Comparison of ENCODE assay signal across 9 cellular contexts in the genomic region with DNA sequence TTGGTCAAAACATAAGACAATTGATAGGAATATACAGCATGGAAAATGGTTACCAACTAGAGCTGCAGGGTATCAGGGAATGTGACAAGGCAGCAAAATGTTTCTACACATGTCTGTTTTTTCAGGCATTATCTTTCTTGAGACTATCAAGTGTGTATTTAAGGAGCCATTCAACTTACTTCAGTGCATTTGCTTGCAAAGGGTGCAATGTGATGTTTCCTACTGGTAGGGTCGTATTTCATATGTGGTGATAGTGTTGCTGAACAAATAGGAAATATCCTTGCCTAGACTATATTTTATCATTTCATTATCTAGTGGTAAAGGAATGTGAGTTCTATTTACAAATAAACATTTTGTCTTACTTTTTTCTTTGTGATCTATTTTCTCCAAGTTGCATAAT. TPM values are rescaled to one million over a fixed set of nuclear protein-coding genes. Genes with fewer than 3 reads are reported as not detected.
DNase-seq lines count a peak whose midpoint lies in the region; ATAC-seq, FAIRE-seq and TF ChIP-seq lines count a peak whose summit lies in the region.
"Had no signal": no experiment of that assay in that cellular context is flagged by ENCODE, and none has a peak within 500 bp of the region (broad histone marks: within the 10 kb centered on the region; RNA-seq: fewer than 3 reads in every experiment).

No MANE protein-coding gene starts in this region.

- ATAC-seq in SK-N-SH treated with all-trans-retinoic acid at 6 μM for 48 hours (peak; percentile 28), upper lobe of left lung (ENCODE audit: low FRiP score in 2 of 2) (no peak), GM21367 (IDR thresholded peaks at IDR 0.05; ENCODE audit: unreplicated experiment) (no peak), GM19395 (IDR thresholded peaks at IDR 0.05; ENCODE audit: unreplicated experiment) (no peak)

- H3K27me3 ChIP-seq in breast epithelium (no peaks in the 10 kb centered on the region), endothelial cell of umbilical vein (ENCODE audit: control insufficient read depth in 2 of 2, insufficient read depth in 2 of 2, low read length in 2 of 2) (no peaks in the 10 kb centered on the region), upper lobe of left lung (no peaks in the 10 kb centered on the region)
- H3K27me3 ChIP-seq: gastrocnemius medialis had no signal

- TF ChIP-seq CTCF in MCF 10A (IDR thresholded peaks at IDR 0.05; ENCODE audit: unreplicated experiment) (no peak), breast epithelium (IDR thresholded peaks at IDR 0.05) (no peak), endothelial cell of umbilical vein (IDR thresholded peaks at IDR 0.05; ENCODE audit: extremely low read depth in 1 of 2, insufficient read depth in 1 of 2, low read depth in 1 of 2, low read length in 2 of 2) (no peak), upper lobe of left lung (IDR thresholded peaks at IDR 0.05) (no peak)

- no peak for TF ChIP-seq POLR2A in breast epithelium (IDR thresholded peaks at IDR 0.05)
- no peak for TF ChIP-seq POLR2A in endothelial cell of umbilical vein (IDR thresholded peaks at IDR 0.05; ENCODE audit: low read depth, low read length)
- TF ChIP-seq POLR2A in upper lobe of left lung (IDR thresholded peaks at IDR 0.05): no peak

- no TSS peak for BruUV-seq in MCF 10A (replicated peaks; lab: Mats Ljungman, UMichigan)
- BruUV-seq in endothelial cell of umbilical vein (replicated peaks; lab: Mats Ljungman, UMichigan): no TSS peak

- DNase-seq in MCF 10A (ENCODE audit: unreplicated experiment): no peak
- no peak for DNase-seq in breast epithelium (ENCODE audit: low spot score in 2 of 2)
- DNase-seq in endothelial cell of umbilical vein (ENCODE audit: low read depth, low spot score): peak; percentile 11
- no peak for DNase-seq in upper lobe of left lung
- DNase-seq in NCI-H2196 (lab: John Stamatoyannopoulos, UW; ENCODE audit: unreplicated experiment): no peak

- CTCF ChIA-PET in MCF 10A (lab: Yijun Ruan, JAX) (interaction anchor here (0.6 to 5.2 kb wide), 14 partner anchors 9 to 1379 kb away, joined by 3 to 33 read pairs (median 4); no protein-coding TSS in a partner anchor), endothelial cell of umbilical vein (lab: Charles Lee) (interaction anchor here (0.8 to 2.3 kb wide), 9 partner anchors 9 to 1159 kb away, joined by 3 to 10 read pairs (median 5); a partner anchor contains a TSS)

- no peaks in the 10 kb centered on the region for H3K9me3 Mint-ChIP-seq in MCF 10A (ENCODE audit: unreplicated experiment)

- no peak for FAIRE-seq in endothelial cell of umbilical vein (lab: Jason Lieb, UNC)

- H3K4me3 Mint-ChIP-seq in MCF 10A (ENCODE audit: unreplicated experiment): no peak overlapping the region

- peak overlapping the region; percentile 96 for H3K27ac Mint-ChIP-seq in MCF 10A (ENCODE audit: low read depth, unreplicated experiment)

- H3K4me1 ChIP-seq in breast epithelium: no peaks in the 10 kb centered on the region
- H3K4me1 ChIP-seq in endothelial cell of umbilical vein (ENCODE audit: control insufficient read depth, extremely low read depth, insufficient read depth, low read length): peaks cover 9% of the 10 kb centered on the region
- H3K4me1 ChIP-seq in upper lobe of left lung: peaks cover 0 to 14% (median 7%) of the 10 kb centered on the region in 4 donors
- H3K4me1 ChIP-seq: gastrocnemius medialis had no signal

- no peak for TF ChIP-seq EP300 in upper lobe of left lung (IDR thresholded peaks at IDR 0.05)

- 26 to 32% methylated on average over 1 of the region's 1 CpG for WGBS in upper lobe of left lung, 2 donors

- H2AFZ ChIP-seq in endothelial cell of umbilical vein (ENCODE audit: low read depth, low read length): no peak overlapping the region

- no peaks in the 10 kb centered on the region for H3K27me3 Mint-ChIP-seq in MCF 10A (ENCODE audit: insufficient read depth, unreplicated experiment)

- H3K9ac ChIP-seq in endothelial cell of umbilical vein (replicated peaks; ENCODE audit: extremely low read depth, insufficient read depth, low read length): no peak overlapping the region

- H3K9me3 ChIP-seq in breast epithelium (no peaks in the 10 kb centered on the region), endothelial cell of umbilical vein (replicated peaks; ENCODE audit: control insufficient read depth, insufficient read depth, low read length) (no peaks in the 10 kb centered on the region), upper lobe of left lung (no peaks in the 10 kb centered on the region)
- H3K9me3 ChIP-seq: gastrocnemius medialis had no signal

- intact Hi-C loops in MCF 10A (cut with micrococcal nuclease) (loop anchor here (10.0 kb wide), 2 partner anchors 426 to 986 kb away; no protein-coding TSS in a partner anchor), breast epithelium (cut with DNase I; ENCODE audit: low total_unique reads) (no loop called here), endothelial cell of umbilical vein (cut with micrococcal nuclease) (loop anchor here (10.0 kb wide), 3 partner anchors 326 to 1276 kb away; no protein-coding TSS in a partner anchor)

- H3K4me3 ChIP-seq in breast epithelium: no peak overlapping the region
- no peak overlapping the region for H3K4me3 ChIP-seq in endothelial cell of umbilical vein (replicated peaks in 1 of 3; ENCODE audit: insufficient read depth in 1 of 3, low read depth in 1 of 3, low read length in 3 of 3)
- H3K4me3 ChIP-seq in upper lobe of left lung: no peak overlapping the region
- H3K4me3 ChIP-seq: gastrocnemius medialis had no signal

- H3K4me2 ChIP-seq in endothelial cell of umbilical vein (ENCODE audit: insufficient read depth, low read length): no peak overlapping the region

- H3K9me1 ChIP-seq in endothelial cell of umbilical vein (replicated peaks; ENCODE audit: control insufficient read depth, extremely low read depth, insufficient read depth, low read length): no peaks in the 10 kb centered on the region

- dilution Hi-C loops in endothelial cell of umbilical vein (cut with MboI; ENCODE audit: extremely low pct_ligation_motif_present, low sequenced_read_pairs): no loop called here

- H3K36me3 Mint-ChIP-seq in MCF 10A (ENCODE audit: insufficient read depth, unreplicated experiment): no peaks in the 10 kb centered on the region

- POLR2A ChIA-PET in MCF 10A (lab: Yijun Ruan, JAX): interaction anchor here (0.6 to 3.0 kb wide), 20 partner anchors 9 to 778 kb away, joined by 3 to 43 read pairs (median 4); a partner anchor contains a TSS
- POLR2A ChIA-PET in endothelial cell of umbilical vein (lab: Charles Lee): no interaction called here

- no peaks in the 10 kb centered on the region for H4K20me1 ChIP-seq in endothelial cell of umbilical vein (replicated peaks; ENCODE audit: control insufficient read depth, extremely low read depth, insufficient read depth, low read length)

- H3K36me3 ChIP-seq in breast epithelium: no peaks in the 10 kb centered on the region
- no peaks in the 10 kb centered on the region for H3K36me3 ChIP-seq in endothelial cell of umbilical vein (ENCODE audit: control insufficient read depth in 2 of 2, extremely low read depth in 1 of 2, insufficient read depth in 2 of 2, low read length in 2 of 2)
- no peaks in the 10 kb centered on the region for H3K36me3 ChIP-seq in upper lobe of left lung
- H3K36me3 ChIP-seq: gastrocnemius medialis had no signal

- H3K27ac ChIP-seq in breast epithelium (no peak overlapping the region), endothelial cell of umbilical vein (ENCODE audit: insufficient read depth, low read depth, low read length) (no peak overlapping the region), upper lobe of left lung (peak overlapping the region; percentile 73 to 83 (median 80))
- H3K27ac ChIP-seq: gastrocnemius medialis had no signal

- H3K4me1 Mint-ChIP-seq in MCF 10A (ENCODE audit: insufficient read depth, unreplicated experiment): peaks cover 28% of the 10 kb centered on the region

- H3K79me2 ChIP-seq in endothelial cell of umbilical vein (ENCODE audit: control insufficient read depth, insufficient read depth, low read length): no peaks in the 10 kb centered on the region

TF ChIP-seq in SK-N-SH treated with all-trans-retinoic acid at 6 μM for 48 hours, 23 proteins besides CTCF, POLR2A, EP300 and RAD21 (continues in another document):
- TF ChIP-seq ARNTL (CRISPR knock-in tag; IDR thresholded peaks at IDR 0.05; ENCODE audit: borderline replicate concordance, low read depth): no peak
- TF ChIP-seq CSDC2 (CRISPR knock-in tag; IDR thresholded peaks at IDR 0.05): no peak

TF ChIP-seq in endothelial cell of umbilical vein, 7 proteins besides CTCF, POLR2A, EP300 and RAD21:
- TF ChIP-seq GATA2 (IDR thresholded peaks at IDR 0.05; ENCODE audit: insufficient read depth, insufficient read length, low read depth, low read length): no peak
- no peak for TF ChIP-seq POLR2AphosphoS5 (IDR thresholded peaks at IDR 0.05; ENCODE audit: insufficient read depth, low read depth, low read length)
- TF ChIP-seq EZH2 (IDR thresholded peaks at IDR 0.05; ENCODE audit: borderline replicate concordance, low read depth, low read length, severe bottlenecking): no peak
- no peak for TF ChIP-seq FOS (IDR thresholded peaks at IDR 0.05; ENCODE audit: borderline replicate concordance, insufficient read depth, low read length)
- TF ChIP-seq MYC (IDR thresholded peaks at IDR 0.05; ENCODE audit: low read depth, low read length): no peak
- TF ChIP-seq, protein P1, sequence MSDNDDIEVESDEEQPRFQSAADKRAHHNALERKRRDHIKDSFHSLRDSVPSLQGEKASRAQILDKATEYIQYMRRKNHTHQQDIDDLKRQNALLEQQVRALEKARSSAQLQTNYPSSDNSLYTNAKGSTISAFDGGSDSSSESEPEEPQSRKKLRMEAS (IDR thresholded peaks at IDR 0.05; ENCODE audit: insufficient read depth, insufficient read length): no peak
- TF ChIP-seq JUN (IDR thresholded peaks at IDR 0.05; ENCODE audit: borderline replicate concordance, insufficient read depth, insufficient read length, low read depth): no peak

RNA-seq across cellular contexts. Expression of a gene that starts 42.4 kb away (rescaled TPM):
- total RNA-seq in MCF 10A (2022): not detected in 2 replicates
- total RNA-seq in breast epithelium: 10 to 100 TPM; 22.0 to 36.0 (median 35.7) TPM
- not detected in 2 replicates for total RNA-seq in endothelial cell of umbilical vein
- not detected in 2 replicates for polyA plus RNA-seq in endothelial cell of umbilical vein
- polyA plus RNA-seq in endothelial cell of umbilical vein (2011; cell fraction: cytosol; rRNA removed): not detected in 2 replicates
- polyA plus RNA-seq in endothelial cell of umbilical vein (2011; cell fraction: nucleus; rRNA removed): not detected in 2 replicates
- not detected in 2 replicates for polyA plus RNA-seq in endothelial cell of umbilical vein (2012)
- polyA minus RNA-seq in endothelial cell of umbilical vein: 0.49 TPM in 1 of 2 replicates, not detected in the other
- not detected for polyA minus RNA-seq in endothelial cell of umbilical vein (2011; cell fraction: cytosol; rRNA and poly(A)+ RNA removed)
- polyA minus RNA-seq in endothelial cell of umbilical vein (2011; cell fraction: nucleus; rRNA and poly(A)+ RNA removed): not detected in 2 replicates
- total RNA-seq in upper lobe of left lung: 100 to 1,000 TPM in 3 of 6 donors, 10 to 100 TPM in 3; 70.2 to 171 (median 101) TPM

Comparison
In these comparisons a context has a peak if more than half of its experiments do, and no peak if none do; other contexts are left out.
1. RNA of a gene that starts 42.4 kb away (total RNA-seq): 70.2 to 171 TPM in upper lobe of left lung and 22.0 to 36.0 TPM in breast epithelium; not detected in MCF 10A and not detected in endothelial cell of umbilical vein; every median in the first group is over 10 times any median in the second.
2. H3K27ac ChIP-seq: peak in upper lobe of left lung (4 of 4); none in breast epithelium (0 of 2) and endothelial cell of umbilical vein (single experiment).